In genomic region chr6:99822741-99823512, GRCh38 we compare ENCODE assay signal across 9 cellular contexts.
DNase-seq lines count a peak whose midpoint lies in the region; ATAC-seq and TF ChIP-seq lines count a peak whose summit lies in the region.
"Had no signal": no experiment of that assay in that cellular context is flagged by ENCODE, and none has a peak within 500 bp of the region (broad histone marks: within the 10 kb centered on the region; RNA-seq: fewer than 3 reads in every experiment).

No MANE protein-coding gene starts in this region.

- H3K27ac ChIP-seq in GM23338 (ENCODE audit: low read depth) = no peak overlapping the region
- H3K27ac ChIP-seq in trophoblast cell (ENCODE audit: low read depth, low read length) = no peak overlapping the region
- H3K27ac ChIP-seq: BLaER1 had no signal

- no peak overlapping the region for H3K23ac ChIP-seq in trophoblast cell (ENCODE audit: low read length)

- no peak overlapping the region for H3K14ac ChIP-seq in trophoblast cell (ENCODE audit: low read length)

- no peaks in the 10 kb centered on the region for H3K79me1 ChIP-seq in trophoblast cell (ENCODE audit: low read length)

- CTCF ChIA-PET in T-cell (lab: Charles Lee) = interaction anchor here in 1 of 2 donors (1.3 kb wide), 1 partner anchor 355 kb away, joined by 6 read pairs; no protein-coding TSS in a partner anchor

- H3F3A ChIP-seq in GM23338 (replicated peaks; ENCODE audit: low read depth) = no peaks in the 10 kb centered on the region

- ATAC-seq in GM23338 = peak; percentile 46
- peak in 3 of 4 experiments; percentile 58 to 70 (median 60) for ATAC-seq in T-cell (replicated peaks in 1 of 4)
- no peak for ATAC-seq in HG03469 (IDR thresholded peaks at IDR 0.05; ENCODE audit: unreplicated experiment)

- no peak overlapping the region for H3K18ac ChIP-seq in trophoblast cell (ENCODE audit: low read length)

- no CpG with 5 or more reads among the region's 5 CpGs for WGBS in trophoblast cell (ENCODE audit: extremely low coverage, insufficient coverage, insufficient read length)

- H3K4me3 ChIP-seq in GM23338 (peak overlapping the region; percentile 54), trophoblast cell (ENCODE audit: low read depth, low read length) (no peak overlapping the region)
- H3K4me3 ChIP-seq: BLaER1 had no signal

- H3K36me3 Mint-ChIP-seq in GM23338 (ENCODE audit: low read depth) = no peaks in the 10 kb centered on the region
- no peaks in the 10 kb centered on the region for H3K36me3 Mint-ChIP-seq in T-cell

- no peak overlapping the region for H2BK12ac ChIP-seq in trophoblast cell (ENCODE audit: low read length)

- no peak overlapping the region for H4K91ac ChIP-seq in trophoblast cell (ENCODE audit: low read depth, low read length)

- no peak overlapping the region for H3K4ac ChIP-seq in trophoblast cell (ENCODE audit: low read depth, low read length)

- peaks cover 5% of the 10 kb centered on the region for H3K27me3 Mint-ChIP-seq in GM23338 (ENCODE audit: insufficient read depth, low read depth, poor library complexity)
- H3K27me3 Mint-ChIP-seq in T-cell = peaks cover 37 to 39% of the 10 kb centered on the region in 2 donors

- no peak overlapping the region for H2AK5ac ChIP-seq in trophoblast cell (ENCODE audit: low read length)

- H4K12ac ChIP-seq in trophoblast cell (ENCODE audit: low read depth, low read length) = peak overlapping the region; percentile 22

- H3K4me2 ChIP-seq in GM23338 (peak overlapping the region; percentile 88), trophoblast cell (ENCODE audit: low read length) (peak overlapping the region; percentile 41)
- H3K4me2 ChIP-seq: BLaER1 had no signal

- no peak overlapping the region for H2BK5ac ChIP-seq in trophoblast cell (ENCODE audit: low read depth, low read length, poor library complexity)

- POLR2A ChIA-PET in T-cell (lab: Charles Lee) = interaction anchor here in 1 of 2 donors (0.6 kb wide), 1 partner anchor 22 kb away, joined by 3 read pairs; no protein-coding TSS in a partner anchor

- H3K79me2 ChIP-seq in GM23338 (replicated peaks; ENCODE audit: insufficient read depth) = no peaks in the 10 kb centered on the region
- no peaks in the 10 kb centered on the region for H3K79me2 ChIP-seq in trophoblast cell (ENCODE audit: control insufficient read depth, insufficient read depth, low read length, poor library complexity)

- H3K9me3 ChIP-seq in trophoblast cell (ENCODE audit: insufficient read depth, low read depth, low read length) = no peaks in the 10 kb centered on the region
- H3K9me3 ChIP-seq: BLaER1 had no signal

- no peaks in the 10 kb centered on the region for H3K36me3 ChIP-seq in GM23338 (ENCODE audit: insufficient read depth)
- no peaks in the 10 kb centered on the region for H3K36me3 ChIP-seq in trophoblast cell (ENCODE audit: control insufficient read depth in 1 of 2, insufficient read depth in 2 of 2, low read length in 2 of 2)
- H3K36me3 ChIP-seq: BLaER1 had no signal

- H3K4me1 Mint-ChIP-seq in GM23338 (peaks cover 16% of the 10 kb centered on the region), T-cell (peaks cover 9 to 11% (median 9%) of the 10 kb centered on the region in 3 donors)

- H3K4me1 ChIP-seq in GM23338 (ENCODE audit: insufficient read depth) (peaks cover 14% of the 10 kb centered on the region), trophoblast cell (ENCODE audit: control insufficient read depth in 1 of 2, insufficient read depth in 2 of 2, low read length in 2 of 2) (peaks cover 4 to 6% of the 10 kb centered on the region in 2 experiments)
- H3K4me1 ChIP-seq: BLaER1 had no signal

- peak; percentile 41 for DNase-seq in NCI-H1105 treated with DMSO at 0.1 percent for 48 hours (lab: John Stamatoyannopoulos, UW)
- DNase-seq in NCI-H1105 (lab: John Stamatoyannopoulos, UW) = no peak
- DNase-seq in GM23338 (ENCODE audit: low spot score) = peak; percentile 29
- DNase-seq in MV-4-11 (lab: John Stamatoyannopoulos, UW) = peak; percentile 1
- peak in 1 of 34 experiments; percentile 3 for DNase-seq in T-cell
- DNase-seq in fibroblast of peridontal ligament (ENCODE audit: extremely low read depth) = peak; percentile 56
- DNase-seq in trophoblast cell = peak; percentile 57 to 84

- TF ChIP-seq CTCF in GM23338 (conservative IDR thresholded peaks at IDR 0.05; ENCODE audit: low read depth in 2 of 2) = peak; percentile 39 to 66

- no peak overlapping the region for H3K9ac ChIP-seq in trophoblast cell (ENCODE audit: low read length)
- H3K9ac ChIP-seq: BLaER1 had no signal

- H3K4me3 Mint-ChIP-seq in GM23338 (peak overlapping the region; percentile 73), T-cell (peak overlapping the region; percentile 64 to 68 (median 66))

- no peaks in the 10 kb centered on the region for H4K20me1 ChIP-seq in GM23338 (replicated peaks; ENCODE audit: insufficient read depth)
- H4K20me1 ChIP-seq: BLaER1 had no signal

- H3K27me3 ChIP-seq in GM23338 (ENCODE audit: insufficient read depth) = no peaks in the 10 kb centered on the region
- H3K27me3 ChIP-seq in trophoblast cell (ENCODE audit: insufficient read depth, low read length) = no peaks in the 10 kb centered on the region
- H3K27me3 ChIP-seq: BLaER1 had no signal

- H3K9me2 ChIP-seq in GM23338 (ENCODE audit: insufficient read depth) = no peaks in the 10 kb centered on the region

- H3K9me3 Mint-ChIP-seq in GM23338 (peaks cover 7% of the 10 kb centered on the region; the same call in 2 of the 3 replicates), T-cell (peaks cover 0 to 3% (median 0%) of the 10 kb centered on the region in 3 donors)

- H2BK120ac ChIP-seq in trophoblast cell (ENCODE audit: insufficient read depth, low read length, poor library complexity) = no peak overlapping the region

- peak overlapping the region; percentile 39 for H4K8ac ChIP-seq in trophoblast cell (ENCODE audit: low read depth, low read length)

- peak overlapping the region; percentile 75; the same call in 1 of the 2 replicates for H3K27ac Mint-ChIP-seq in GM23338
- peak overlapping the region in 1 of 2 donors; percentile 23 for H3K27ac Mint-ChIP-seq in T-cell

- H2AFZ ChIP-seq in GM23338 = no peak overlapping the region
- no peak overlapping the region for H2AFZ ChIP-seq in trophoblast cell (ENCODE audit: insufficient read depth, low read length, poor library complexity)

TF ChIP-seq in GM23338, 12 proteins besides CTCF, POLR2A, EP300 and RAD21:
- TF ChIP-seq ETS1 (IDR thresholded peaks at IDR 0.05) (no peak), REST (IDR thresholded peaks at IDR 0.05; ENCODE audit: unreplicated experiment) (no peak), NANOG (IDR thresholded peaks at IDR 0.05; ENCODE audit: borderline replicate concordance) (no peak), EZH2 (IDR thresholded peaks at IDR 0.05; ENCODE audit: low read depth, unreplicated experiment) (no peak)
